ENCODE assay signal across 30 cellular contexts in the genomic region with DNA sequence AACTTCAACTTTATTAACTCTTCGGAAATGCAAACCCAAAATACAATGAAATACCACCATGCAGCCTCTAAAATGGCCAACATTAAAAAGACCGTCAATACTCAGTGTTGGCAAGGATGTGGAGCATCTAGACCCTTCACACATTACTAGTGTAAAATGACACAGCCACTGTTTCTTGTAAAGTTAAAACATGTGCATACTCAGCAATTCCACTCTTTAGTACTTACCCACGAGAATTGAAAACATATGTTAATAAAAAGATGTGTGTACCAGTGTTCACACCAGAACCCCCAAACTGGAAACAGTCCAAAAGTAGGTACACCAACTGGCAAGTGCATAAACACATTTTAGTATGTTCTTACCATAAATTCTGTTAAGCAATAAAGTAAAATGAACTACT.
"Had no signal": no experiment of that assay in that cellular context is flagged by ENCODE, and none has a peak within 500 bp of the region (broad histone marks: within the 10 kb centered on the region; RNA-seq: fewer than 3 reads in every experiment).

No MANE protein-coding gene starts in this region.

- H3K4me3 Mint-ChIP-seq: naive thymus-derived CD8-positive, alpha-beta T cell; natural killer cell treated with Interleukin-12 subunit alpha and Interleukin-12 subunit beta and Interleukin-15 and Interleukin-18, amount 100 ng/mL, for 72 hours; nephron progenitor cell; neural crest cell; stimulated activated naive B cell treated with anti-CD40 and anti-IgM and Interleukin-4, amounts not matched to agents 10 μg/mL and 1 μg/mL and 100 μg/mL, for 72 hours; stimulated activated naive CD8-positive, alpha-beta T cell treated with anti-CD3 and anti-CD28 coated beads, Interleukin-15, Interleukin-2, amounts not matched to agents 100 ng/mL and 50 ng/mL, for 24 hours had no signal

- H3K4me2 ChIP-seq: smooth muscle cell had no signal

- H3K9me3 Mint-ChIP-seq: natural killer cell treated with Interleukin-12 subunit alpha and Interleukin-12 subunit beta and Interleukin-15 and Interleukin-18, amount 100 ng/mL, for 72 hours; stimulated activated naive B cell treated with anti-CD40 and anti-IgM and Interleukin-4, amounts not matched to agents 10 μg/mL and 1 μg/mL and 100 μg/mL, for 72 hours; stimulated activated naive CD8-positive, alpha-beta T cell treated with anti-CD3 and anti-CD28 coated beads, Interleukin-15, Interleukin-2, amounts not matched to agents 100 ng/mL and 50 ng/mL, for 24 hours had no signal

- H3K9me3 ChIP-seq: neutrophil, pancreas, prostate gland, right atrium auricular region, spleen, stomach, thoracic aorta, thyroid gland, upper lobe of left lung, vagina had no signal

- H3K27me3 Mint-ChIP-seq: natural killer cell treated with Interleukin-12 subunit alpha and Interleukin-12 subunit beta and Interleukin-15 and Interleukin-18, amount 100 ng/mL, for 72 hours; stimulated activated naive CD8-positive, alpha-beta T cell treated with anti-CD3 and anti-CD28 coated beads, Interleukin-15, Interleukin-2, amounts not matched to agents 100 ng/mL and 50 ng/mL, for 24 hours had no signal

- ATAC-seq: naive thymus-derived CD8-positive, alpha-beta T cell; natural killer cell treated with Interleukin-12 subunit alpha and Interleukin-12 subunit beta and Interleukin-15 and Interleukin-18, amount 100 ng/mL, for 72 hours; pancreas; sciatic nerve; stimulated activated naive B cell treated with anti-CD40 and anti-IgM and Interleukin-4, amounts not matched to agents 10 μg/mL and 1 μg/mL and 100 μg/mL, for 72 hours had no signal

- H3K4me3 ChIP-seq: pancreas, prostate gland, right atrium auricular region, skin epidermis, smooth muscle cell, spleen, stomach, thoracic aorta, thyroid gland, tibial nerve, upper lobe of left lung, vagina had no signal

- FAIRE-seq: pancreas, urothelium cell line had no signal

- H3K4me1 Mint-ChIP-seq: naive thymus-derived CD8-positive, alpha-beta T cell; nephron progenitor cell; neural crest cell; stimulated activated naive B cell treated with anti-CD40 and anti-IgM and Interleukin-4, amounts not matched to agents 10 μg/mL and 1 μg/mL and 100 μg/mL, for 72 hours had no signal

- H3K27me3 ChIP-seq: neutrophil, pancreas, right atrium auricular region, spleen, stomach, thyroid gland, tibial nerve, upper lobe of left lung, vagina had no signal

- H3K36me3 ChIP-seq: neutrophil, pancreas, prostate gland, right atrium auricular region, spleen, stomach, thoracic aorta, thyroid gland, tibial nerve, upper lobe of left lung, vagina had no signal

- H3K27ac ChIP-seq: neutrophil, pancreas, prostate gland, right atrium auricular region, skin epidermis, spleen, stomach, thoracic aorta, thyroid gland, tibial nerve, upper lobe of left lung, vagina had no signal

- H3K36me3 Mint-ChIP-seq: naive thymus-derived CD8-positive, alpha-beta T cell; natural killer cell treated with Interleukin-12 subunit alpha and Interleukin-12 subunit beta and Interleukin-15 and Interleukin-18, amount 100 ng/mL, for 72 hours; stimulated activated naive B cell treated with anti-CD40 and anti-IgM and Interleukin-4, amounts not matched to agents 10 μg/mL and 1 μg/mL and 100 μg/mL, for 72 hours had no signal

- H3K4me1 ChIP-seq: pancreas, prostate gland, right atrium auricular region, spleen, stomach, thyroid gland, tibial nerve, upper lobe of left lung, vagina had no signal

- H3K27ac Mint-ChIP-seq: naive thymus-derived CD8-positive, alpha-beta T cell; natural killer cell treated with Interleukin-12 subunit alpha and Interleukin-12 subunit beta and Interleukin-15 and Interleukin-18, amount 100 ng/mL, for 72 hours; nephron progenitor cell; stimulated activated naive B cell treated with anti-CD40 and anti-IgM and Interleukin-4, amounts not matched to agents 10 μg/mL and 1 μg/mL and 100 μg/mL, for 72 hours; stimulated activated naive CD8-positive, alpha-beta T cell treated with anti-CD3 and anti-CD28 coated beads, Interleukin-15, Interleukin-2, amounts not matched to agents 100 ng/mL and 50 ng/mL, for 24 hours had no signal

- DNase-seq: naive thymus-derived CD8-positive, alpha-beta T cell; nephron progenitor cell; nucleus accumbens; pancreas; retina; spleen; stimulated activated CD4-positive, alpha-beta T cell treated with anti-CD3 and anti-CD28 coated beads, Interleukin-12 subunit alpha, Interleukin-12 subunit beta, amount 100 ng/mL, for 4 hours; stimulated activated CD4-positive, alpha-beta T cell treated with anti-CD3 and anti-CD28 coated beads, Interleukin-1b, Interleukin-23, amount 100 ng/mL, for 48 hours; stimulated activated CD4-positive, alpha-beta T cell treated with anti-CD3 and anti-CD28 coated beads, Interleukin-4, amount 100 ng/mL, for 1 hour; stimulated activated CD4-positive, alpha-beta T cell treated with anti-CD3 and anti-CD28 coated beads, Interleukin-4, amount 100 ng/mL, for 4 hours; stimulated activated CD8-positive, alpha-beta memory T cell treated with anti-CD3 and anti-CD28 coated beads, Interleukin-4, amount 100 ng/mL, for 48 hours; stimulated activated naive B cell treated with anti-CD40 and anti-IgM and Interleukin-4, amounts not matched to agents 10 μg/mL and 1 μg/mL and 100 μg/mL, for 72 hours; stimulated activated naive CD4-positive, alpha-beta T cell treated with Interleukin-2 at 50 U/mL for 16 hours; stomach; thyroid gland; trophoblast cell; upper lobe of left lung had no signal
